1 cellular context compared by ENCODE assay signal in genomic region chr1:153547560-153548551, GRCh38.
TF ChIP-seq lines count a peak whose summit lies in the region.

No MANE protein-coding gene starts in this region.

TF ChIP-seq in A549, 52 proteins besides CTCF, POLR2A, EP300 and RAD21:
- TF ChIP-seq KDM1A (IDR thresholded peaks at IDR 0.05; ENCODE audit: low read depth) (peak; percentile 35; the same call in 1 of the 2 replicates), REST (IDR thresholded peaks at IDR 0.05) (no peak)
